Comparison of ENCODE assay signal across 17 cellular contexts in the genomic region with DNA sequence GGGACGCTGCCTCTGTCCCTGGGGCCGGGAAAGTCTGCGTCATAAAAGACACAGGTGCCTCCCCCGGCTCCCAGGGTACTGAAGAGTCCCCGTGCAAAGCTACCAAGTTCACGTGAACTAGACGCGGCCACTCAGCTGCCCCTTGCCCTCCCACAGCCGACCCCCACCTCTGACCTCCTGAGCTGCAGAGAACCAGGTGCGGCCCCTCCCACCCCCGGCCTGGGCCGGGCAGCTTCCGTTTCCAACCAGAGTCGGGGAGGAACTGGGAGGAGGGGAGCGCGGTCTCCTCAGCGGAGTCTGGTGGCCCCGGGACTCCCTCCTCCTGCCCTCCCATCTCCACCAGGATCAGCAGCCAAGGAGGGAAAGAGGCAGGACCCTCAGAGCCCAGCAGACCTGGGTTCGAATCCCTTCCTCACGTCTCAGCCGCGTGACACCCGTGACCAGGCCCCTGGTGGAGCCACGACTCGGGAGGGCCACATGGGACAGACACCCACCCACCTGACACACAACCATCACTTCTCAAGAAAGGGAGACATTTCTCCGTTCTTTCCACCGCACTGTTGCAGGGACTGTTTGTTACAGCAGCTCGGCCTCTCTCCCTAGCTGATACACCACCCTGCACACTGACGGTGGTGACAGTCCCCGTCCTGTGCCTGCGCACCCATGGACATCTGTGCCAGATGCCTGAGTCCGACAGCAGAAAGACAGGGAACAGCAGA.
"Had no signal": no experiment of that assay in that cellular context is flagged by ENCODE, and none has a peak within 500 bp of the region (broad histone marks: within the 10 kb centered on the region; RNA-seq: fewer than 3 reads in every experiment).

No MANE protein-coding gene starts in this region.

- H3K9me3 Mint-ChIP-seq: nephron progenitor cell had no signal

- H3K27me3 ChIP-seq: heart right ventricle, neutrophil, sigmoid colon had no signal

- H3K27me3 Mint-ChIP-seq: naive B cell had no signal

- DNase-seq: effector memory CD4-positive, alpha-beta T cell; islet precursor cell; left cardiac atrium; mesendoderm; naive B cell; nephron progenitor cell; psoas muscle; sigmoid colon; stimulated activated CD4-positive, alpha-beta T cell treated with anti-CD3 and anti-CD28 coated beads, Interleukin-12 subunit alpha, Interleukin-12 subunit beta, amount 100 ng/mL, for 4 hours; stimulated activated naive CD4-positive, alpha-beta T cell; stomach; substantia nigra; transverse colon had no signal

- H3K4me3 ChIP-seq: heart right ventricle, psoas muscle, sigmoid colon, skin epidermis, stomach, transverse colon had no signal

- H3K9me3 ChIP-seq: neutrophil, psoas muscle, sigmoid colon, stomach, transverse colon had no signal

- ATAC-seq: esophagus mucosa, psoas muscle had no signal

- H3K36me3 Mint-ChIP-seq: naive B cell had no signal

- H3K36me3 ChIP-seq: heart right ventricle, neutrophil, sigmoid colon, stomach, transverse colon had no signal

- H3K4me1 ChIP-seq: psoas muscle, sigmoid colon had no signal

- H3K4me1 Mint-ChIP-seq: naive B cell had no signal

- H3K4me3 Mint-ChIP-seq: naive B cell, nephron progenitor cell had no signal

- H3K27ac Mint-ChIP-seq: naive B cell, nephron progenitor cell had no signal

- H3K27ac ChIP-seq: neutrophil, psoas muscle, sigmoid colon, skin epidermis, stomach, transverse colon had no signal
